In genomic region chr4:17550549-17550948, GRCh38 we compare ENCODE assay signal across 23 cellular contexts. TPM values are rescaled to one million over a fixed set of nuclear protein-coding genes. Genes with fewer than 3 reads are reported as not detected.
"Had no signal": no experiment of that assay in that cellular context is flagged by ENCODE, and none has a peak within 500 bp of the region (broad histone marks: within the 10 kb centered on the region; RNA-seq: fewer than 3 reads in every experiment).

No MANE protein-coding gene starts in this region.

- H3K9me3 ChIP-seq: MG63, SJCRH30 had no signal

- H3K4me1 ChIP-seq: SJCRH30 had no signal

- H3K27me3 ChIP-seq: MG63, SJCRH30 had no signal

- H3K4me3 ChIP-seq: MG63, SJCRH30 had no signal

- ATAC-seq: Panc1, PC-3, Right ventricle myocardium inferior, SK-N-SH treated with all-trans-retinoic acid at 6 μM for 48 hours had no signal

- DNase-seq: MG63; NCI-H1092 treated with DMSO at 0.1 percent for 48 hours; NCI-H1436; NCI-H187; NCI-H2029; NCI-H2081 treated with DMSO at 0.1 percent for 48 hours; NCI-H2171; NCI-H226; NCI-H446; NCI-H510A; NCI-H524 treated with DMSO at 0.1 percent for 48 hours; NCI-H69; NCI-H774; NK-92 treated with Interleukin-12 subunit alpha and Interleukin-12 subunit beta, amount 100 ng/mL, for 24 hours; PC-3; SHP77 treated with DMSO at 0.1 percent for 48 hours; SJCRH30 had no signal

- H3K36me3 ChIP-seq: MG63, SJCRH30 had no signal

- H3K27ac ChIP-seq: SJCRH30 had no signal

RNA-seq across cellular contexts. Expression of gene CLRN2, which starts 35.6 kb away (rescaled TPM):
- total RNA-seq: HT1080, LHCN-M2, OCI-LY7, PC-3, Right ventricle myocardium inferior, SJCRH30 had no signal
